In the genomic region with DNA sequence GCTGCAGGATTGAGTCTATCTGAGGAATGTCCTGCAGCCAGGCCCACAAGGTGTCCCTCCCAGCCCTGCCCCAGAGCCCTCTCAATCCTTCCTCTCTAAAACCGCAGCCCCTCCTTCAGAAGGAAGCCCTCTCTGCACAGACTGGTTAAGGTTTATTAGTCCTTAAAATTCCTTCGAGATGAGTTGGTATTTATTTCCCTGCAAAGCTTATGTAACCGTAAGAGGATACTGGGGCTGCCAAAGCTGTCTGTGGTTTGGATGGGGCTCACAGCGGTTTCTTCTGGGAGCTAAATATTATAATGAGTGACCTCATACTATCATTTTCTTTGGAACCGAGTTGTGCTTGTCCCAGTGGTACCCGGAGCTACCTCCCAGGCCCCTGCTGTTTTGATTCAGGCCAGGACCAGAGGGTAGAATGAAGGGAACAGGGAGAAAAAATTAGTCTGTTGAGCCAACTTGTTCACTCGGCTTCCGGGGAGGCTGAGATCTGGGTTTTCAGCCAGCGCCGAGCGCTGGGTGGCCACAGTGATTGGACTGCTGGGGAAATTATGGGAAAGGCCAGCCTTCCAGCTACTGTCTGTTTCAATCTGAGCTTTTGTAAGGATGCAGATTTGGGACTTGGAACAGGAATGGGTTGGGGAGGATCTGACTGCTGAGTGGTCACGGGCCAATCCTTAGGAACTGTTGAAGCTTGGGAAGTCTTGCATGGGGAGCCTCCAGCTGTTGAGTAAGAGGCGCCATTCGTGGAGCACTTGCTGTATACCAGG, we compare ENCODE assay signal across 9 cellular contexts.
DNase-seq lines count a peak whose midpoint lies in the region; ATAC-seq, FAIRE-seq and TF ChIP-seq lines count a peak whose summit lies in the region.
"Had no signal": no experiment of that assay in that cellular context is flagged by ENCODE, and none has a peak within 500 bp of the region (broad histone marks: within the 10 kb centered on the region; RNA-seq: fewer than 3 reads in every experiment).

No MANE protein-coding gene starts in this region.

- H3K27ac Mint-ChIP-seq in T-helper 17 cell = no peak overlapping the region
- no peak overlapping the region for H3K27ac Mint-ChIP-seq in activated CD4-positive, alpha-beta T cell treated with anti-CD3 and anti-CD28 coated beads, Interleukin-2, amount 10 ng/mL, durations not matched to agents 7 days and 5 days

- peaks cover 3% of the 10 kb centered on the region for H3K9me3 Mint-ChIP-seq in activated CD4-positive, alpha-beta T cell treated with anti-CD3 and anti-CD28 coated beads, Interleukin-2, amount 10 ng/mL, durations not matched to agents 7 days and 5 days
- H3K9me3 Mint-ChIP-seq: central memory CD8-positive, alpha-beta T cell had no signal

- intact Hi-C loops in ascending aorta (cut with DNase I) = loop anchor here (1.0 to 5.0 kb wide), 3 partner anchors 23 to 64 kb away; no protein-coding TSS in a partner anchor

- peaks cover 4% of the 10 kb centered on the region for H3K4me1 Mint-ChIP-seq in T-helper 17 cell
- H3K4me1 Mint-ChIP-seq in activated CD4-positive, alpha-beta T cell treated with anti-CD3 and anti-CD28 coated beads, Interleukin-2, amount 10 ng/mL, durations not matched to agents 7 days and 5 days = peaks cover 8% of the 10 kb centered on the region

- no peaks in the 10 kb centered on the region for H3K9me1 ChIP-seq in keratinocyte (ENCODE audit: control insufficient read depth, extremely low read depth, insufficient read depth, low read length)

- peak overlapping the region; percentile 7 for H3K9ac ChIP-seq in keratinocyte (ENCODE audit: control insufficient read depth, extremely low read depth, insufficient read depth, low read length)
- peak overlapping the region in 2 of 5 donors; percentile 27 to 52 for H3K9ac ChIP-seq in subcutaneous abdominal adipose tissue (ENCODE audit: low read length in 5 of 5)

- CTCF ChIA-PET in activated CD4-positive, alpha-beta T cell treated with anti-CD3 and anti-CD28 coated beads, Interleukin-2, amount 10 ng/mL, durations not matched to agents 7 days and 5 days (lab: Charles Lee) = interaction anchor here (1.1 kb wide), 1 partner anchor 41 kb away, joined by 3 read pairs; no protein-coding TSS in a partner anchor

- H3K4me1 ChIP-seq in ascending aorta (peaks cover 4 to 13% of the 10 kb centered on the region in 2 donors), keratinocyte (ENCODE audit: control insufficient read depth, extremely low read depth, insufficient read depth, low read length) (peaks cover 35% of the 10 kb centered on the region), subcutaneous abdominal adipose tissue (ENCODE audit: control insufficient read depth in 5 of 5, insufficient read depth in 5 of 5, low read length in 5 of 5) (peaks cover 3 to 19% (median 14%) of the 10 kb centered on the region in 5 donors), small intestine (ENCODE audit: control insufficient read depth in 2 of 2, insufficient read depth in 1 of 2, low read depth in 1 of 2, low read length in 1 of 2) (peaks cover 0 to 6% of the 10 kb centered on the region in 2 donors)

- no peaks in the 10 kb centered on the region for H3K79me2 ChIP-seq in keratinocyte (ENCODE audit: control insufficient read depth, insufficient read depth, low read length)

- H3K36me3 ChIP-seq in ascending aorta = no peaks in the 10 kb centered on the region
- no peaks in the 10 kb centered on the region for H3K36me3 ChIP-seq in keratinocyte (ENCODE audit: control insufficient read depth in 2 of 2, extremely low read depth in 1 of 2, insufficient read depth in 2 of 2, low read length in 2 of 2)
- no peaks in the 10 kb centered on the region for H3K36me3 ChIP-seq in subcutaneous abdominal adipose tissue (ENCODE audit: control insufficient read depth in 5 of 5, insufficient read depth in 5 of 5, low read length in 5 of 5)
- no peaks in the 10 kb centered on the region for H3K36me3 ChIP-seq in small intestine (ENCODE audit: control insufficient read depth in 2 of 2, insufficient read depth in 2 of 2, low read length in 2 of 2)

- no peak overlapping the region for H2AFZ ChIP-seq in keratinocyte (ENCODE audit: control insufficient read depth, low read length)

- no peaks in the 10 kb centered on the region for H4K20me1 ChIP-seq in keratinocyte (ENCODE audit: control insufficient read depth, extremely low read depth, insufficient read depth, low read length)

- FAIRE-seq in keratinocyte (lab: Jason Lieb, UNC) (peak; percentile 70), small intestine (lab: Jason Lieb, UNC) (no peak)

- peak; percentile 93 for DNase-seq in HFF-Myc (ENCODE audit: extremely low read depth, low read depth)
- peak; percentile 23 to 92 for DNase-seq in ascending aorta (ENCODE audit: low spot score in 2 of 2)
- DNase-seq in keratinocyte (ENCODE audit: low read depth, low spot score) = peak; percentile 75
- no peak for DNase-seq in T-helper 17 cell
- no peak for DNase-seq in activated CD4-positive, alpha-beta T cell treated with anti-CD3 and anti-CD28 coated beads, Interleukin-2, amount 10 ng/mL, durations not matched to agents 7 days and 5 days
- DNase-seq in small intestine = no peak
- no peak for DNase-seq in iPS-NIHi7 (ENCODE audit: extremely low spot score)

- 56 to 85% (median 83%) methylated on average over 14 of the region's 14 CpGs for WGBS in small intestine, 3 donors

- 0 out of 2 replicates have a peak overlapping the region, but pooled peaks have one; percentile 3 for H3K4me3 ChIP-seq in HFF-Myc (replicated peaks; ENCODE audit: low read depth, low read length)
- peak overlapping the region in 1 of 2 donors; percentile 4 for H3K4me3 ChIP-seq in ascending aorta
- H3K4me3 ChIP-seq in keratinocyte (ENCODE audit: control insufficient read depth in 2 of 3, extremely low read depth in 1 of 3, insufficient read depth in 2 of 3, low read depth in 1 of 3, low read length in 3 of 3) = peak overlapping the region in 2 of 3 experiments; percentile 17 to 36
- H3K4me3 ChIP-seq in subcutaneous abdominal adipose tissue (ENCODE audit: low read depth in 1 of 5, low read length in 5 of 5) = peak overlapping the region; percentile 11 to 44 (median 21)
- no peak overlapping the region for H3K4me3 ChIP-seq in small intestine (ENCODE audit: low read depth in 1 of 2, low read length in 2 of 2)

- dilution Hi-C loops in keratinocyte (cut with MboI; ENCODE audit: extremely low pct_ligation_motif_present, low sequenced_read_pairs) = no loop called here

- no peaks in the 10 kb centered on the region for H3K9me3 ChIP-seq in ascending aorta
- H3K9me3 ChIP-seq in keratinocyte (ENCODE audit: control insufficient read depth, low read depth, low read length) = no peaks in the 10 kb centered on the region
- H3K9me3 ChIP-seq in subcutaneous abdominal adipose tissue (ENCODE audit: control insufficient read depth in 5 of 5, low read length in 5 of 5) = no peaks in the 10 kb centered on the region
- H3K9me3 ChIP-seq in T-helper 17 cell (ENCODE audit: control insufficient read depth, low read length, poor library complexity, severe bottlenecking) = no peaks in the 10 kb centered on the region
- no peaks in the 10 kb centered on the region for H3K9me3 ChIP-seq in small intestine (ENCODE audit: control insufficient read depth, low read depth)

- no peak for ATAC-seq in T-helper 17 cell

- H3K4me3 Mint-ChIP-seq in T-helper 17 cell = no peak overlapping the region
- no peak overlapping the region for H3K4me3 Mint-ChIP-seq in activated CD4-positive, alpha-beta T cell treated with anti-CD3 and anti-CD28 coated beads, Interleukin-2, amount 10 ng/mL, durations not matched to agents 7 days and 5 days
- H3K4me3 Mint-ChIP-seq: central memory CD8-positive, alpha-beta T cell had no signal

- H3K27me3 ChIP-seq in ascending aorta (no peaks in the 10 kb centered on the region), keratinocyte (ENCODE audit: control insufficient read depth, extremely low read depth, insufficient read depth, low read length) (no peaks in the 10 kb centered on the region), subcutaneous abdominal adipose tissue (ENCODE audit: control insufficient read depth in 5 of 5, insufficient read depth in 4 of 5, low read length in 5 of 5) (peaks cover 0 to 2% (median 0%) of the 10 kb centered on the region in 5 donors), small intestine (ENCODE audit: control insufficient read depth in 2 of 2, insufficient read depth in 2 of 2, low read length in 2 of 2) (no peaks in the 10 kb centered on the region)

- H3K27ac ChIP-seq in ascending aorta (peak overlapping the region; percentile 67 to 80), keratinocyte (ENCODE audit: control insufficient read depth, insufficient read depth, low read length) (peak overlapping the region; percentile 42), subcutaneous abdominal adipose tissue (ENCODE audit: low read depth, low read length) (peak overlapping the region; percentile 26), small intestine (ENCODE audit: low read depth in 1 of 2, low read length in 1 of 2) (peak overlapping the region in 1 of 2 donors; percentile 81)

- POLR2A ChIA-PET in activated CD4-positive, alpha-beta T cell treated with anti-CD3 and anti-CD28 coated beads, Interleukin-2, amount 10 ng/mL, durations not matched to agents 7 days and 5 days (lab: Charles Lee) = no interaction called here

- peak overlapping the region; percentile 72 for H3K4me2 ChIP-seq in keratinocyte (ENCODE audit: control insufficient read depth, extremely low read depth, insufficient read depth, low read depth, low read length)

- TF ChIP-seq CTCF in HFF-Myc (IDR thresholded peaks at IDR 0.05; ENCODE audit: low read depth, low read length, missing control alignments) (no peak), ascending aorta (IDR thresholded peaks at IDR 0.05) (no peak), keratinocyte (optimal IDR thresholded peaks at IDR 0.05 in 1 of 3, IDR thresholded peaks at IDR 0.05 in 1 of 3, conservative IDR thresholded peaks at IDR 0.05 in 1 of 3; ENCODE audit: extremely low read depth in 1 of 3, insufficient read depth in 2 of 3, low read length in 3 of 3) (no peak)

- H3K27me3 Mint-ChIP-seq in T-helper 17 cell = peaks cover 6% of the 10 kb centered on the region
- H3K27me3 Mint-ChIP-seq in activated CD4-positive, alpha-beta T cell treated with anti-CD3 and anti-CD28 coated beads, Interleukin-2, amount 10 ng/mL, durations not matched to agents 7 days and 5 days = no peaks in the 10 kb centered on the region

- no peaks in the 10 kb centered on the region for H3K36me3 Mint-ChIP-seq in T-helper 17 cell (ENCODE audit: low read depth)
- no peaks in the 10 kb centered on the region for H3K36me3 Mint-ChIP-seq in activated CD4-positive, alpha-beta T cell treated with anti-CD3 and anti-CD28 coated beads, Interleukin-2, amount 10 ng/mL, durations not matched to agents 7 days and 5 days (ENCODE audit: low read depth)

Comparison
In these comparisons a context has a peak if more than half of its experiments do, and no peak if none do; other contexts are left out.
1. DNase-seq: peak in HFF-Myc (single experiment), ascending aorta (2 of 2) and keratinocyte (single experiment); none in T-helper 17 cell (0 of 3), activated CD4-positive, alpha-beta T cell treated with anti-CD3 and anti-CD28 coated beads, Interleukin-2, amount 10 ng/mL, durations not matched to agents 7 days and 5 days (single experiment), small intestine (single experiment) and iPS-NIHi7 (single experiment).
2. H3K4me3 ChIP-seq: peak in HFF-Myc (single experiment), keratinocyte (2 of 3) and subcutaneous abdominal adipose tissue (5 of 5); none in small intestine (0 of 2).